26 cellular contexts compared by ENCODE assay signal in the genomic region with DNA sequence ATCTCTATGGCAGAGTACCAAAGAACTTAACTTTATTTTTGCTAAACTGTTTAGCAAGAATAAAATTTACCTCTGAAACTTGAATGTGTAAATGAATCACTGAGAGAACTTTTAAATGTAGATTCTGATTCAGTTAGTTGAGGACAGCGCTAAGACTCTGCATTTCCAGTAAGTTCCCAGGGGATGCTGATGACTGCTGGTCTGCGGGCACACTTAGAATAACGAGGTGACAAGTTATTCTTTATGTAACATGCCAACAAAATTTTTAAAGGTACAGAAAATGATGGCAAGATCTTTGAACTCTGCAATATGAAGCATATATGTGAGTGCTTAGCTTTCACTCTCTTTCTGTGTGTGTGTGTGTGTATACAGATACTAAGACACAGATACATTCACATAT. TPM values are rescaled to one million over a fixed set of nuclear protein-coding genes. Genes with fewer than 3 reads are reported as not detected.
DNase-seq lines count a peak whose midpoint lies in the region; ATAC-seq, FAIRE-seq and TF ChIP-seq lines count a peak whose summit lies in the region.
"Had no signal": no experiment of that assay in that cellular context is flagged by ENCODE, and none has a peak within 500 bp of the region (broad histone marks: within the 10 kb centered on the region; RNA-seq: fewer than 3 reads in every experiment).

No MANE protein-coding gene starts in this region.

- no peak for TF ChIP-seq RAD21 in HepG2 (CRISPR knock-in tag; IDR thresholded peaks at IDR 0.05)

- H3K4me1 ChIP-seq in HepG2 (ENCODE audit: insufficient read depth, low read length) (peaks cover 37% of the 10 kb centered on the region), right lobe of liver (peaks cover 0 to 19% (median 7%) of the 10 kb centered on the region in 4 donors), RWPE2 (ENCODE audit: insufficient read depth, poor library complexity, severe bottlenecking) (peaks cover 57% of the 10 kb centered on the region), osteoblast (ENCODE audit: insufficient read depth, low read length) (peaks cover 56% of the 10 kb centered on the region)

- H3K9ac ChIP-seq in HepG2 (ENCODE audit: insufficient read depth, low read depth, low read length), result no peak overlapping the region

- TF ChIP-seq POLR2A in HepG2 (IDR thresholded peaks at IDR 0.05; ENCODE audit: insufficient read depth in 1 of 2, low read depth in 2 of 2, low read length in 2 of 2), result no peak
- TF ChIP-seq POLR2A in right lobe of liver (IDR thresholded peaks at IDR 0.05), result no peak

- no peak for TF ChIP-seq CTCF in HepG2 (CRISPR knock-in tag; IDR thresholded peaks at IDR 0.05)
- no peak for TF ChIP-seq CTCF in right lobe of liver (IDR thresholded peaks at IDR 0.05)
- no peak for TF ChIP-seq CTCF in RWPE2 (IDR thresholded peaks at IDR 0.05; ENCODE audit: poor library complexity, severe bottlenecking)
- TF ChIP-seq CTCF in osteoblast (IDR thresholded peaks at IDR 0.05; ENCODE audit: extremely low read depth, low read depth, low read length), result no peak

- POLR2A ChIA-PET in HepG2 (lab: Yijun Ruan, JAX), result no interaction called here

- FAIRE-seq in HepG2 (lab: Jason Lieb, UNC), result no peak
- FAIRE-seq: GM19239, H54, HTR-8/SVneo had no signal

- WGBS in HepG2 (ENCODE audit: low lambda C conversion rate), result 99% methylated on average over 3 of the region's 3 CpGs
- WGBS in right lobe of liver (ENCODE audit: insufficient coverage, low coverage, low lambda C conversion rate, missing lambda C conversion rate), result 90% methylated on average over 3 of the region's 3 CpGs

- no peak overlapping the region for H3K4me3 Mint-ChIP-seq in central memory CD8-positive, alpha-beta T cell
- H3K4me3 Mint-ChIP-seq in stimulated activated memory B cell treated with anti-CD40 and anti-IgM and Interleukin-4, amounts not matched to agents 10 μg/mL and 1 μg/mL and 100 μg/mL, for 72 hours, result no peak overlapping the region
- H3K4me3 Mint-ChIP-seq in stimulated activated naive B cell treated with anti-CD40 and anti-IgM and Interleukin-4, amounts not matched to agents 10 μg/mL and 1 μg/mL and 100 μg/mL, for 72 hours, result no peak overlapping the region
- H3K4me3 Mint-ChIP-seq: type B pancreatic cell had no signal

- H3K4me2 ChIP-seq in HepG2 (ENCODE audit: low read depth, low read length) (no peak overlapping the region), osteoblast (ENCODE audit: insufficient read depth, low read length) (no peak overlapping the region)

- TF ChIP-seq EP300 in HepG2 (IDR thresholded peaks at IDR 0.05; ENCODE audit: low read depth in 2 of 2, low read length in 2 of 2) (no peak), HepG2 (CRISPR knock-in tag; IDR thresholded peaks at IDR 0.05; ENCODE audit: borderline replicate concordance) (no peak)

- peaks cover 78% of the 10 kb centered on the region for H3K4me1 Mint-ChIP-seq in central memory CD8-positive, alpha-beta T cell
- peaks cover 66% of the 10 kb centered on the region for H3K4me1 Mint-ChIP-seq in stimulated activated memory B cell treated with anti-CD40 and anti-IgM and Interleukin-4, amounts not matched to agents 10 μg/mL and 1 μg/mL and 100 μg/mL, for 72 hours
- H3K4me1 Mint-ChIP-seq in stimulated activated naive B cell treated with anti-CD40 and anti-IgM and Interleukin-4, amounts not matched to agents 10 μg/mL and 1 μg/mL and 100 μg/mL, for 72 hours, result peaks cover 48 to 91% of the 10 kb centered on the region in 2 donors

- H3K36me3 Mint-ChIP-seq in central memory CD8-positive, alpha-beta T cell (ENCODE audit: insufficient read depth), result peaks cover 40% of the 10 kb centered on the region
- H3K36me3 Mint-ChIP-seq in stimulated activated memory B cell treated with anti-CD40 and anti-IgM and Interleukin-4, amounts not matched to agents 10 μg/mL and 1 μg/mL and 100 μg/mL, for 72 hours, result peaks cover 57% of the 10 kb centered on the region
- peaks cover 32 to 53% of the 10 kb centered on the region in 2 donors for H3K36me3 Mint-ChIP-seq in stimulated activated naive B cell treated with anti-CD40 and anti-IgM and Interleukin-4, amounts not matched to agents 10 μg/mL and 1 μg/mL and 100 μg/mL, for 72 hours

- CTCF ChIA-PET in HepG2 (lab: Yijun Ruan, JAX; ENCODE audit: low intra/inter-chr PET ratio, low total read pairs), result no interaction called here

- DNase-seq in HepG2 (ENCODE audit: low spot score) (no peak), right lobe of liver (no peak), RWPE2 (ENCODE audit: low spot score) (no peak), osteoblast (ENCODE audit: insufficient read length, low spot score, missing footprints) (no peak)
- DNase-seq in central memory CD8-positive, alpha-beta T cell (ENCODE audit: low spot score in 2 of 2), result no peak
- DNase-seq in stimulated activated naive CD4-positive, alpha-beta T cell treated with Interleukin-2 at 50 U/mL for 16 hours (lab: John Stamatoyannopoulos, UW), result no peak
- DNase-seq in stimulated activated naive B cell treated with anti-CD40 and anti-IgM and Interleukin-4, amounts not matched to agents 10 μg/mL and 1 μg/mL and 100 μg/mL, for 72 hours, result no peak
- DNase-seq: aorta; central memory CD4-positive, alpha-beta T cell; DMS 273 treated with DMSO at 0.1 percent for 48 hours; GF-D8; glutamatergic neuron; Kasumi-1; left colon; NCI-H2107; NCI-H526; retina; stimulated activated CD4-positive, alpha-beta T cell treated with anti-CD3 and anti-CD28 coated beads, Interleukin-15, amount 100 ng/mL, for 24 hours; stimulated activated naive CD4-positive, alpha-beta T cell; SW 1271 had no signal

- H3K79me2 ChIP-seq in HepG2 (ENCODE audit: insufficient read depth, low read length) (peaks cover 80% of the 10 kb centered on the region), osteoblast (ENCODE audit: insufficient read depth, low read length) (peaks cover 11% of the 10 kb centered on the region)

- H2AFZ ChIP-seq in HepG2 (ENCODE audit: low read length) (no peak overlapping the region), osteoblast (ENCODE audit: low read length) (no peak overlapping the region)

- no peak for ATAC-seq in HepG2
- no peak for ATAC-seq in right lobe of liver
- no peak for ATAC-seq in RWPE2 (ENCODE audit: low read depth)
- no peak for ATAC-seq in central memory CD8-positive, alpha-beta T cell (replicated peaks; ENCODE audit: extremely low read depth, poor library complexity, severe bottlenecking)
- ATAC-seq in stimulated activated memory B cell treated with anti-CD40 and anti-IgM and Interleukin-4, amounts not matched to agents 10 μg/mL and 1 μg/mL and 100 μg/mL, for 72 hours, result no peak
- ATAC-seq in stimulated activated naive B cell treated with anti-CD40 and anti-IgM and Interleukin-4, amounts not matched to agents 10 μg/mL and 1 μg/mL and 100 μg/mL, for 72 hours (replicated peaks), result no peak
- ATAC-seq: left colon, Right ventricle myocardium inferior had no signal

- H3K36me3 ChIP-seq in HepG2 (replicated peaks in 1 of 2; ENCODE audit: control insufficient read depth in 1 of 2, insufficient read depth in 2 of 2, low read length in 2 of 2) (peaks cover 24 to 82% of the 10 kb centered on the region in 2 experiments), right lobe of liver (peaks cover 0 to 17% (median 3%) of the 10 kb centered on the region in 4 donors), RWPE2 (ENCODE audit: low read depth) (peaks cover 87% of the 10 kb centered on the region), osteoblast (ENCODE audit: insufficient read depth, low read length) (peaks cover 17% of the 10 kb centered on the region)

- H3K9me3 ChIP-seq in HepG2 (ENCODE audit: low read length), result no peaks in the 10 kb centered on the region
- H3K9me3 ChIP-seq in right lobe of liver, result no peaks in the 10 kb centered on the region
- H3K9me3 ChIP-seq in RWPE2 (ENCODE audit: severe bottlenecking), result no peaks in the 10 kb centered on the region
- no peaks in the 10 kb centered on the region for H3K9me3 ChIP-seq in osteoblast (ENCODE audit: low read depth, low read length)

- H3K27ac Mint-ChIP-seq in central memory CD8-positive, alpha-beta T cell (ENCODE audit: low read depth), result peak overlapping the region; percentile 93
- peak overlapping the region; percentile 6 for H3K27ac Mint-ChIP-seq in stimulated activated memory B cell treated with anti-CD40 and anti-IgM and Interleukin-4, amounts not matched to agents 10 μg/mL and 1 μg/mL and 100 μg/mL, for 72 hours
- H3K27ac Mint-ChIP-seq in stimulated activated naive B cell treated with anti-CD40 and anti-IgM and Interleukin-4, amounts not matched to agents 10 μg/mL and 1 μg/mL and 100 μg/mL, for 72 hours, result no peak overlapping the region
- H3K27ac Mint-ChIP-seq: type B pancreatic cell had no signal

- H3K9me3 Mint-ChIP-seq in central memory CD8-positive, alpha-beta T cell, result no peaks in the 10 kb centered on the region
- H3K9me3 Mint-ChIP-seq in stimulated activated memory B cell treated with anti-CD40 and anti-IgM and Interleukin-4, amounts not matched to agents 10 μg/mL and 1 μg/mL and 100 μg/mL, for 72 hours, result no peaks in the 10 kb centered on the region
- no peaks in the 10 kb centered on the region for H3K9me3 Mint-ChIP-seq in stimulated activated naive B cell treated with anti-CD40 and anti-IgM and Interleukin-4, amounts not matched to agents 10 μg/mL and 1 μg/mL and 100 μg/mL, for 72 hours
- H3K9me3 Mint-ChIP-seq: type B pancreatic cell had no signal

- H3K27me3 Mint-ChIP-seq in central memory CD8-positive, alpha-beta T cell, result no peaks in the 10 kb centered on the region
- H3K27me3 Mint-ChIP-seq in stimulated activated memory B cell treated with anti-CD40 and anti-IgM and Interleukin-4, amounts not matched to agents 10 μg/mL and 1 μg/mL and 100 μg/mL, for 72 hours, result no peaks in the 10 kb centered on the region
- H3K27me3 Mint-ChIP-seq in stimulated activated naive B cell treated with anti-CD40 and anti-IgM and Interleukin-4, amounts not matched to agents 10 μg/mL and 1 μg/mL and 100 μg/mL, for 72 hours, result no peaks in the 10 kb centered on the region

- no peaks in the 10 kb centered on the region for H3K27me3 ChIP-seq in HepG2 (ENCODE audit: control insufficient read depth in 1 of 2, insufficient read depth in 2 of 2, low read length in 2 of 2)
- no peaks in the 10 kb centered on the region for H3K27me3 ChIP-seq in right lobe of liver
- H3K27me3 ChIP-seq in RWPE2 (ENCODE audit: insufficient read depth, poor library complexity, severe bottlenecking), result no peaks in the 10 kb centered on the region
- H3K27me3 ChIP-seq in osteoblast (ENCODE audit: insufficient read depth, low read length), result no peaks in the 10 kb centered on the region

- intact Hi-C loops in HepG2 (cut with micrococcal nuclease; ENCODE audit: unreplicated experiment), result no loop called here
- intact Hi-C loops in right lobe of liver (cut with DNase I), result no loop called here

- peaks cover 68% of the 10 kb centered on the region for H4K20me1 ChIP-seq in HepG2 (ENCODE audit: insufficient read depth, low read length)
- peaks cover 4% of the 10 kb centered on the region for H4K20me1 ChIP-seq in osteoblast (ENCODE audit: insufficient read depth, low read length)

- H3K4me3 ChIP-seq in HepG2 (replicated peaks in 1 of 3; ENCODE audit: insufficient read depth in 1 of 3, low read depth in 2 of 3, low read length in 3 of 3), result no peak overlapping the region
- H3K4me3 ChIP-seq in right lobe of liver, result no peak overlapping the region
- H3K4me3 ChIP-seq in RWPE2 (ENCODE audit: severe bottlenecking), result no peak overlapping the region
- no peak overlapping the region for H3K4me3 ChIP-seq in osteoblast (ENCODE audit: insufficient read depth, low read length)

- in situ Hi-C loops in HepG2 (cut with HindIII; ENCODE audit: extremely low pct_ligation_motif_present, low pct_unique_long_range_greater_than_20kb), result no loop called here

- no TSS peak for BruUV-seq in HepG2 (replicated peaks; lab: Mats Ljungman, UMichigan)

- H3K27ac ChIP-seq in HepG2 (ENCODE audit: extremely low read length, insufficient read depth, low read length) (no peak overlapping the region), right lobe of liver (no peak overlapping the region), RWPE2 (ENCODE audit: poor library complexity, severe bottlenecking) (peak overlapping the region; percentile 100), osteoblast (ENCODE audit: low read depth, low read length) (no peak overlapping the region)

RNA-seq across cellular contexts. Expression of a gene that starts 56.4 kb away (rescaled TPM):
- 68.1 and 82.2 TPM in 2 replicates for total RNA-seq in HepG2 (2016; rRNA removed; fragmentation: Illumina TruSeq; extraction: Trizol)
- total RNA-seq in HepG2 (2016; cell fraction: cytosol; rRNA removed; fragmentation: Illumina TruSeq; extraction: Trizol; ENCODE audit: low read depth), result 25.9 and 27.4 TPM in 2 replicates
- 66.0 and 82.3 TPM in 2 replicates for total RNA-seq in HepG2 (2016; cell fraction: insoluble cytoplasmic fraction; rRNA removed; fragmentation: Illumina TruSeq; extraction: Trizol)
- total RNA-seq in HepG2 (2016; cell fraction: membrane; rRNA removed; fragmentation: Illumina TruSeq; extraction: Trizol), result 67.6 and 68.8 TPM in 2 replicates
- total RNA-seq in HepG2 (2016; cell fraction: nucleus; rRNA removed; fragmentation: Illumina TruSeq; extraction: Trizol), result 134 and 135 TPM in 2 replicates
- polyA plus RNA-seq in HepG2 (2011; rRNA removed), result 187 and 204 TPM in 2 replicates
- 141 and 194 TPM in 2 replicates for polyA plus RNA-seq in HepG2 (2011; cell fraction: cytosol; rRNA removed)
- polyA plus RNA-seq in HepG2 (2011; cell fraction: nucleus; rRNA removed), result 105 and 123 TPM in 2 replicates
- 125 and 162 TPM in 2 replicates for polyA plus RNA-seq in HepG2 (2012)
- polyA plus RNA-seq in HepG2 (2016; cell fraction: cytosol; fragmentation: Illumina TruSeq; extraction: Trizol; ENCODE audit: low read depth), result 8.6 and 9.7 TPM in 2 replicates
- polyA plus RNA-seq in HepG2 (2016; cell fraction: insoluble cytoplasmic fraction; fragmentation: Illumina TruSeq; extraction: Trizol; ENCODE audit: low read depth), result 68.0 and 70.0 TPM in 2 replicates
- polyA plus RNA-seq in HepG2 (2016; cell fraction: membrane; fragmentation: Illumina TruSeq; extraction: Trizol; ENCODE audit: low read depth), result 38.2 and 38.9 TPM in 2 replicates
- 134 and 138 TPM in 2 replicates for polyA plus RNA-seq in HepG2 (2016; cell fraction: nucleus; fragmentation: Illumina TruSeq; extraction: Trizol; ENCODE audit: insufficient read depth, low read depth)
- polyA minus RNA-seq in HepG2 (2011; rRNA and poly(A)+ RNA removed; ENCODE audit: low replicate concordance), result 24.1 and 399 TPM in 2 replicates
- polyA minus RNA-seq in HepG2 (2011; cell fraction: cytosol; rRNA and poly(A)+ RNA removed), result 188 and 237 TPM in 2 replicates
- polyA minus RNA-seq in HepG2 (2011; cell fraction: nucleus; rRNA and poly(A)+ RNA removed), result 353 and 432 TPM in 2 replicates
- total RNA-seq in right lobe of liver, result 10 to 100 TPM; 24.9 to 52.6 (median 45.5) TPM
- total RNA-seq in osteoblast, result 118 and 162 TPM in 2 replicates
